In the genomic region with DNA sequence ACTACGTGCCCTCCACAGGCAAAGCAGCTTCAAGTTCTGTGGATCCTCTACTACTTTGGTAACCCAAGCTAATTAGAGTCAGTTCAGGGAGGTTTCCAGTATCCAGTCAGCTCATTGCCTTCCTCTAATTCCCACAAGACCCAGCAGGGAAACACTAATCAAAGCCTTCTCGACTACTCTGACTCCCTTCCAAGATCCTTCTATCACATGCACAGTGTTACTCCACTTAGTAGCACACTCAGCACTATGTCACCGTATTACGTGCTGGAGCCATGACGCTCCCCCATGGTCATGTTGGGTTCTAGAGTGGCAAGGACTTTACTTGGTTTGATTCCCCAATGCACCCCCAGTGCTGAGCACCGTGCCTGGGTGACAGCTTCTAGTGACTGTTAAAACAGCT, we compare ENCODE assay signal across 1 cellular context.
TF ChIP-seq lines count a peak whose summit lies in the region.

No MANE protein-coding gene starts in this region.

TF ChIP-seq in K562, 482 proteins besides CTCF, POLR2A, EP300 and RAD21:
- TF ChIP-seq, protein P1, sequence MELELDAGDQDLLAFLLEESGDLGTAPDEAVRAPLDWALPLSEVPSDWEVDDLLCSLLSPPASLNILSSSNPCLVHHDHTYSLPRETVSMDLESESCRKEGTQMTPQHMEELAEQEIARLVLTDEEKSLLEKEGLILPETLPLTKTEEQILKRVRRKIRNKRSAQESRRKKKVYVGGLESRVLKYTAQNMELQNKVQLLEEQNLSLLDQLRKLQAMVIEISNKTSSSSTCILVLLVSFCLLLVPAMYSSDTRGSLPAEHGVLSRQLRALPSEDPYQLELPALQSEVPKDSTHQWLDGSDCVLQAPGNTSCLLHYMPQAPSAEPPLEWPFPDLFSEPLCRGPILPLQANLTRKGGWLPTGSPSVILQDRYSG (tag; conservative IDR thresholded peaks at IDR 0.05; ENCODE audit: low read depth) = no peak
- TF ChIP-seq ZNF316 (IDR thresholded peaks at IDR 0.05) = peak; percentile 24; the same call in 1 of the 2 replicates
- peak; percentile 67; the same call in 1 of the 2 replicates for TF ChIP-seq POLR2AphosphoS2 (IDR thresholded peaks at IDR 0.05; ENCODE audit: low read length)
- no peak for TF ChIP-seq CHD1 (IDR thresholded peaks at IDR 0.05; ENCODE audit: low read length)
- no peak for TF ChIP-seq PURB (CRISPR knock-in tag; IDR thresholded peaks at IDR 0.05; ENCODE audit: low read depth)
TF ChIP-seq in K562: peak in this region for 2.
